Comparison of ENCODE assay signal across 2 cellular contexts in genomic region chr2:25541378-25541777, GRCh38.
TF ChIP-seq lines count a peak whose summit lies in the region.

No MANE protein-coding gene starts in this region.

TF ChIP-seq in Ishikawa, 13 proteins besides CTCF, POLR2A, EP300 and RAD21:
- TF ChIP-seq TCF12 (IDR thresholded peaks at IDR 0.05; ENCODE audit: low read depth): no peak
- peak; percentile 74 for TF ChIP-seq CEBPB (IDR thresholded peaks at IDR 0.05)

TF ChIP-seq in H1, 55 proteins besides CTCF, POLR2A, EP300 and RAD21:
- no peak for TF ChIP-seq SRF (IDR thresholded peaks at IDR 0.05; ENCODE audit: low read depth, low read length)
- peak; percentile 84 for TF ChIP-seq CEBPB (IDR thresholded peaks at IDR 0.05; ENCODE audit: low read depth, low read length)
